In the genomic region with DNA sequence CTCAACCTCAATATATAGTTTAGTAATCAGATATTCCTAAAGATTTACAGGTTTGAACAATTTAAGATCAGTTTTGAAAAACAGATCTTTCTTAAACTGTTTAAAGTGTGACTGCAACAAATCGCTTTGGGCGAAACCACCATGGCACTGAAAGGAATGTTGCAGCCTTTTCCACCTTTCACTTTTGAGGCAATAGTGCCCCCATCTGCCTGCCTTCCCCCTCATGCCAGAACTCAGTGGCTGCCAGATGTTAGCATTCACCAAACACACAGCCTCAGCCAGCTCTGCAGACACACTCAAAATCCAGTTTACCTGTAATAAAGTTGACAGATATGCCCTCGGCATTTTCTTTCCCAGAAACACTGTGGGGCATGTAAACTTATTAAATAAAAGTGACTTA, we compare ENCODE assay signal across 9 cellular contexts. TPM values are rescaled to one million over a fixed set of nuclear protein-coding genes. Genes with fewer than 3 reads are reported as not detected.
A peak's percentile ranks its signal among the peaks of the same experiment; 100 is the strongest.
DNase-seq lines count a peak whose midpoint lies in the region; ATAC-seq and TF ChIP-seq lines count a peak whose summit lies in the region.
"Had no signal": no experiment of that assay in that cellular context is flagged by ENCODE, and none has a peak within 500 bp of the region (broad histone marks: within the 10 kb centered on the region; RNA-seq: fewer than 3 reads in every experiment).

No MANE protein-coding gene starts in this region.

- CTCF ChIA-PET in SK-N-SH (lab: Yijun Ruan, JAX), result interaction anchor here (0.7 to 3.7 kb wide), 5 partner anchors 13 to 457 kb away, joined by 3 to 15 read pairs (median 5); no protein-coding TSS in a partner anchor

- no peak overlapping the region for H3K4me2 ChIP-seq in SK-N-SH

- DNase-seq in SK-N-SH (peak; percentile 52), NCI-H1694 treated with DMSO at 0.1 percent for 48 hours (lab: John Stamatoyannopoulos, UW) (peak; percentile 7), esophagus muscularis mucosa (ENCODE audit: extremely low spot score) (no peak), psoas muscle (no peak), AML-193 (lab: John Stamatoyannopoulos, UW) (no peak), sciatic nerve (ENCODE audit: low spot score) (no peak)

- H2AFZ ChIP-seq in SK-N-SH (ENCODE audit: low read depth), result no peak overlapping the region

- TF ChIP-seq CTCF in SK-N-SH (IDR thresholded peaks at IDR 0.05), result peak; percentile 52
- peak; percentile 33 to 48 (median 47) for TF ChIP-seq CTCF in esophagus muscularis mucosa (IDR thresholded peaks at IDR 0.05)
- peak; percentile 42 for TF ChIP-seq CTCF in psoas muscle (IDR thresholded peaks at IDR 0.05)

- TF ChIP-seq RAD21 in SK-N-SH (IDR thresholded peaks at IDR 0.05; ENCODE audit: low read length), result peak; percentile 81

- ATAC-seq in SK-N-SH treated with all-trans-retinoic acid at 6 μM for 48 hours (no peak), psoas muscle (no peak), esophagus mucosa (no peak), sciatic nerve (no peak)

- TF ChIP-seq POLR2A in esophagus muscularis mucosa (IDR thresholded peaks at IDR 0.05; ENCODE audit: low read depth), result no peak

- POLR2A ChIA-PET in SK-N-SH (lab: Yijun Ruan, JAX), result no interaction called here

- no peaks in the 10 kb centered on the region for H3K9me3 ChIP-seq in SK-N-SH
- H3K9me3 ChIP-seq in esophagus muscularis mucosa, result no peaks in the 10 kb centered on the region
- no peaks in the 10 kb centered on the region for H3K9me3 ChIP-seq in psoas muscle
- H3K9me3 ChIP-seq: neutrophil had no signal

- no peak overlapping the region for H3K9ac ChIP-seq in SK-N-SH

- H3K4me1 ChIP-seq in SK-N-SH (ENCODE audit: control insufficient read depth in 1 of 2, insufficient read depth in 2 of 2, low read depth in 1 of 2, low read length in 1 of 2) (peaks cover 0 to 15% of the 10 kb centered on the region in 2 experiments; a peak in 1 of 4 replicates), esophagus muscularis mucosa (peaks cover 27 to 48% (median 36%) of the 10 kb centered on the region in 4 donors), psoas muscle (peaks cover 37% of the 10 kb centered on the region)

- no peak overlapping the region for H3K4me3 ChIP-seq in SK-N-SH (ENCODE audit: low read depth in 2 of 2, low read length in 1 of 2)
- H3K4me3 ChIP-seq in esophagus muscularis mucosa, result no peak overlapping the region
- no peak overlapping the region for H3K4me3 ChIP-seq in psoas muscle

- H3K9me2 ChIP-seq in SK-N-SH, result no peaks in the 10 kb centered on the region

- H3K27ac ChIP-seq in SK-N-SH (ENCODE audit: low read depth in 2 of 2, low read length in 1 of 2), result no peak overlapping the region
- no peak overlapping the region for H3K27ac ChIP-seq in esophagus muscularis mucosa (replicated peaks in 1 of 4)
- peak overlapping the region; percentile 76 for H3K27ac ChIP-seq in psoas muscle
- H3K27ac ChIP-seq: neutrophil had no signal

- 85% methylated on average over 3 of the region's 3 CpGs for WGBS in SK-N-SH (ENCODE audit: low lambda C conversion rate)
- WGBS in esophagus muscularis mucosa, result 47% methylated on average over 3 of the region's 3 CpGs
- 35 to 60% (median 43%) methylated on average over 3 of the region's 3 CpGs for WGBS in psoas muscle, 3 donors

- no peaks in the 10 kb centered on the region for H3K79me2 ChIP-seq in SK-N-SH (ENCODE audit: insufficient read depth)

- intact Hi-C loops in esophagus muscularis mucosa (cut with DNase I) (no loop called here), psoas muscle (cut with DNase I) (no loop called here), sciatic nerve (cut with DNase I) (no loop called here)

- H4K20me1 ChIP-seq in SK-N-SH (ENCODE audit: insufficient read depth), result no peaks in the 10 kb centered on the region

- H3F3A ChIP-seq in SK-N-SH (replicated peaks; ENCODE audit: insufficient read depth), result no peaks in the 10 kb centered on the region

- TF ChIP-seq EP300 in SK-N-SH (IDR thresholded peaks at IDR 0.05; ENCODE audit: borderline replicate concordance in 1 of 2, low read depth in 1 of 2, low read length in 1 of 2) (no peak), esophagus muscularis mucosa (IDR thresholded peaks at IDR 0.05) (no peak)

- H3K36me3 ChIP-seq in SK-N-SH (replicated peaks in 1 of 2; ENCODE audit: control insufficient read depth in 1 of 2, insufficient read depth in 2 of 2, low read length in 1 of 2) (no peaks in the 10 kb centered on the region), esophagus muscularis mucosa (peaks cover 0 to 22% (median 21%) of the 10 kb centered on the region in 4 donors), psoas muscle (ENCODE audit: insufficient read depth in 1 of 2, low read depth in 1 of 2) (peaks cover 0 to 39% of the 10 kb centered on the region in 2 donors)
- H3K36me3 ChIP-seq: neutrophil had no signal

- H3K27me3 ChIP-seq in SK-N-SH (ENCODE audit: insufficient read depth) (no peaks in the 10 kb centered on the region), esophagus muscularis mucosa (no peaks in the 10 kb centered on the region), psoas muscle (ENCODE audit: insufficient read depth in 3 of 3, low read length in 2 of 3) (no peaks in the 10 kb centered on the region)

TF ChIP-seq in SK-N-SH, 30 proteins besides CTCF, POLR2A, EP300 and RAD21:
- TF ChIP-seq, protein P1, sequence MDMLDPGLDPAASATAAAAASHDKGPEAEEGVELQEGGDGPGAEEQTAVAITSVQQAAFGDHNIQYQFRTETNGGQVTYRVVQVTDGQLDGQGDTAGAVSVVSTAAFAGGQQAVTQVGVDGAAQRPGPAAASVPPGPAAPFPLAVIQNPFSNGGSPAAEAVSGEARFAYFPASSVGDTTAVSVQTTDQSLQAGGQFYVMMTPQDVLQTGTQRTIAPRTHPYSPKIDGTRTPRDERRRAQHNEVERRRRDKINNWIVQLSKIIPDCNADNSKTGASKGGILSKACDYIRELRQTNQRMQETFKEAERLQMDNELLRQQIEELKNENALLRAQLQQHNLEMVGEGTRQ (IDR thresholded peaks at IDR 0.05; ENCODE audit: borderline replicate concordance, low read depth, low read length), result no peak
- no peak for TF ChIP-seq FOSL2 (IDR thresholded peaks at IDR 0.05; ENCODE audit: borderline replicate concordance, low read depth)
- no peak for TF ChIP-seq CHD2 (IDR thresholded peaks at IDR 0.05; ENCODE audit: low read length, partially characterized antibody)
- TF ChIP-seq TCF12 (IDR thresholded peaks at IDR 0.05), result peak; percentile 6; the same call in 1 of the 2 replicates
- TF ChIP-seq, protein P2, sequence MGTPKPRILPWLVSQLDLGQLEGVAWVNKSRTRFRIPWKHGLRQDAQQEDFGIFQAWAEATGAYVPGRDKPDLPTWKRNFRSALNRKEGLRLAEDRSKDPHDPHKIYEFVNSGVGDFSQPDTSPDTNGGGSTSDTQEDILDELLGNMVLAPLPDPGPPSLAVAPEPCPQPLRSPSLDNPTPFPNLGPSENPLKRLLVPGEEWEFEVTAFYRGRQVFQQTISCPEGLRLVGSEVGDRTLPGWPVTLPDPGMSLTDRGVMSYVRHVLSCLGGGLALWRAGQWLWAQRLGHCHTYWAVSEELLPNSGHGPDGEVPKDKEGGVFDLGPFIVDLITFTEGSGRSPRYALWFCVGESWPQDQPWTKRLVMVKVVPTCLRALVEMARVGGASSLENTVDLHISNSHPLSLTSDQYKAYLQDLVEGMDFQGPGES (IDR thresholded peaks at IDR 0.05; ENCODE audit: low read depth, low read length), result no peak
- TF ChIP-seq RCOR1 (IDR thresholded peaks at IDR 0.05; ENCODE audit: low read length), result no peak
- TF ChIP-seq SMC3 (IDR thresholded peaks at IDR 0.05; ENCODE audit: low read depth, low read length), result peak; percentile 57
TF ChIP-seq in SK-N-SH: peak in this region for 2.

TF ChIP-seq in SK-N-SH treated with all-trans-retinoic acid at 6 μM for 48 hours, 23 proteins besides CTCF, POLR2A, EP300 and RAD21 (continues in another document):
- TF ChIP-seq BACH2 (CRISPR knock-in tag; IDR thresholded peaks at IDR 0.05; ENCODE audit: borderline replicate concordance) (no peak), TCF4 (CRISPR knock-in tag; IDR thresholded peaks at IDR 0.05; ENCODE audit: borderline replicate concordance) (no peak), PATZ1 (CRISPR knock-in tag; IDR thresholded peaks at IDR 0.05; ENCODE audit: borderline replicate concordance) (no peak), RARB (CRISPR knock-in tag; IDR thresholded peaks at IDR 0.05) (no peak), CREB5 (CRISPR knock-in tag; IDR thresholded peaks at IDR 0.05; ENCODE audit: low read depth) (no peak)

RNA-seq across cellular contexts. Expression of gene LYSMD4, which starts 3.3 kb away (rescaled TPM):
- 5.1 and 6.1 TPM in 2 replicates for polyA plus RNA-seq in SK-N-SH (2012; rRNA removed)
- 3.2 and 4.7 TPM in 2 replicates for polyA plus RNA-seq in SK-N-SH (2012; cell fraction: cytosol; rRNA removed)
- polyA plus RNA-seq in SK-N-SH (2012; cell fraction: nucleus; rRNA removed), result 14.2 and 18.0 TPM in 2 replicates
- 10 to 100 TPM in 3 of 4 donors, 1 to 10 TPM in 1; 7.6 to 15.8 (median 15.2) TPM for total RNA-seq in esophagus muscularis mucosa
- total RNA-seq in psoas muscle, result 1 to 10 TPM; 3.6 to 9.5 (median 7.4) TPM
- polyA plus RNA-seq in psoas muscle, result 10 to 100 TPM in 1 of 3 donors, 1 to 10 TPM in 2; 5.6 to 13.5 (median 5.8) TPM
- total RNA-seq in esophagus mucosa, result 9.4 TPM
- total RNA-seq in sciatic nerve, result 16.0 TPM

Comparison
In these comparisons a context has a peak if more than half of its experiments do, and no peak if none do; other contexts are left out.
1. DNase-seq: peak in SK-N-SH (single experiment) and NCI-H1694 treated with DMSO at 0.1 percent for 48 hours (single experiment); none in esophagus muscularis mucosa (single experiment), psoas muscle (0 of 2), AML-193 (0 of 2) and sciatic nerve (single experiment).
2. Peak in every context shown above with its lines, with median percentiles within 50 percentile points of each other: CTCF ChIP-seq.